In genomic region chr19:8681345-8682021, GRCh38 we compare ENCODE assay signal across 1 cellular context.
TF ChIP-seq lines count a peak whose summit lies in the region.

No MANE protein-coding gene starts in this region.

TF ChIP-seq in HepG2, 621 proteins besides CTCF, POLR2A, EP300 and RAD21 (continued from another document):
- TF ChIP-seq MLXIP (CRISPR knock-in tag; IDR thresholded peaks at IDR 0.05; ENCODE audit: borderline replicate concordance) (no peak), ZFYVE20 (CRISPR knock-in tag; IDR thresholded peaks at IDR 0.05; ENCODE audit: borderline replicate concordance, low read depth) (no peak), GTF2F1 (IDR thresholded peaks at IDR 0.05; ENCODE audit: low read length) (no peak), ZNF20 (CRISPR knock-in tag; IDR thresholded peaks at IDR 0.05) (no peak), HDAC6 (IDR thresholded peaks at IDR 0.05; ENCODE audit: low read depth, low read length) (no peak), ZNF646 (CRISPR knock-in tag; IDR thresholded peaks at IDR 0.05) (no peak), CREB1 (IDR thresholded peaks at IDR 0.05) (no peak), CREB1 (CRISPR knock-in tag; IDR thresholded peaks at IDR 0.05) (no peak), ZMAT5 (CRISPR knock-in tag; IDR thresholded peaks at IDR 0.05; ENCODE audit: borderline replicate concordance, low read depth) (no peak), ZNF383 (CRISPR knock-in tag; IDR thresholded peaks at IDR 0.05; ENCODE audit: borderline replicate concordance) (no peak), SUZ12 (IDR thresholded peaks at IDR 0.05; ENCODE audit: low read depth, low read length) (no peak), FOXA3 (CRISPR knock-in tag; IDR thresholded peaks at IDR 0.05) (peak; percentile 14; the same call in 1 of the 2 replicates), AGO2 (optimal IDR thresholded peaks at IDR 0.05; ENCODE audit: low read depth, low read length) (no peak), ETV5 (CRISPR knock-in tag; IDR thresholded peaks at IDR 0.05; ENCODE audit: borderline replicate concordance) (peak; percentile 48; the same call in 1 of the 2 replicates), IKZF1 (IDR thresholded peaks at IDR 0.05) (no peak), ETV6 (CRISPR knock-in tag; conservative IDR thresholded peaks at IDR 0.05) (no peak), SIN3B (IDR thresholded peaks at IDR 0.05; ENCODE audit: low read length) (no peak), MED8 (CRISPR knock-in tag; IDR thresholded peaks at IDR 0.05; ENCODE audit: insufficient replicate concordance) (no peak), ZNF3 (CRISPR knock-in tag; IDR thresholded peaks at IDR 0.05) (no peak)
